ENCODE assay signal across 20 cellular contexts in the genomic region with DNA sequence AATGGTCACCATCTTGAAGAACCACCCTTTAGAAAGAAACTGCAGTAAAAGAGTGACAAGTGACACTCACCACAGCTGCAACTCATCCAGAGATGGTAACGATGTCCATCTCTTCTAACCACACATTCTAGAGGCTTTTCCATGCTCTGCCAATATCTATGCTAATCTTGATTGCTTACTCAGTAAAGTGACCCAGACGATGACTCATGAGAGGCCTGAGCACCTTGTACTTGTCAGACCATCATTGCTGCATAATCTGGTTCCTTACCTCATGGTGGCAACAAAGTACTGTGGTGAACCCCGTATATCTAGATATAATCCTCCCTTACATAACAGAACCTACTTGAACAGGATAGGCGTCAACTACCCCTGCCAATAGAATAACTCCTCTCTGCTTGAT.
DNase-seq lines count a peak whose midpoint lies in the region; ATAC-seq, FAIRE-seq and TF ChIP-seq lines count a peak whose summit lies in the region.
"Had no signal": no experiment of that assay in that cellular context is flagged by ENCODE, and none has a peak within 500 bp of the region (broad histone marks: within the 10 kb centered on the region; RNA-seq: fewer than 3 reads in every experiment).

No MANE protein-coding gene starts in this region.

- POLR2A ChIA-PET in K562 (lab: Yijun Ruan, JAX) = interaction anchor here (0.7 kb wide), 1 partner anchor 46 kb away, joined by 3 read pairs; no protein-coding TSS in a partner anchor
- POLR2A ChIA-PET in activated CD8-positive, alpha-beta T cell treated with anti-CD3 and anti-CD28 coated beads for 36 hours (lab: Charles Lee) = no interaction called here

- no peak overlapping the region for H3K9ac ChIP-seq in K562 (ENCODE audit: insufficient read depth in 1 of 2, low read depth in 2 of 2, low read length in 2 of 2)

- CTCF ChIA-PET in K562 (lab: Yijun Ruan, JAX; ENCODE audit: low intra/inter-chr PET ratio) = interaction anchor here (0.6 to 0.7 kb wide), 2 partner anchors 181 to 642 kb away, joined by 4 to 5 read pairs; no protein-coding TSS in a partner anchor
- CTCF ChIA-PET in activated CD8-positive, alpha-beta T cell treated with anti-CD3 and anti-CD28 coated beads for 36 hours (lab: Charles Lee) = interaction anchor here (4.3 kb wide), 1 partner anchor 8 kb away, joined by 17 read pairs; no protein-coding TSS in a partner anchor

- H4K20me1 ChIP-seq in K562 (replicated peaks; ENCODE audit: control insufficient read depth, insufficient read depth, low read length) = no peaks in the 10 kb centered on the region

- 0% methylated on average over 4 of the region's 4 CpGs for WGBS in K562 (ENCODE audit: insufficient coverage, low coverage, missing lambda C conversion rate)

- no peak overlapping the region for H3K27ac Mint-ChIP-seq in activated CD8-positive, alpha-beta T cell treated with anti-CD3 and anti-CD28 coated beads for 36 hours
- H3K27ac Mint-ChIP-seq: activated T-helper 1 cell treated with anti-CD3 and anti-CD28 coated beads, Interleukin-12 subunit alpha, Interleukin-12 subunit beta, Interleukin-2, Interleukin-4 antibody, amounts not matched to agents 30 ng/mL and 10 ng/mL and 1 ng/mL, durations not matched to agents 14 hours and 24 hours and 36 hours; CD14-positive monocyte; stimulated activated effector memory CD8-positive, alpha-beta T cell treated with anti-CD3 and anti-CD28 coated beads, Interleukin-12 subunit alpha, Interleukin-12 subunit beta, amount 100 ng/mL, for 72 hours; T-helper 2 cell treated with Interferon-gamma antibody and Interleukin-4, amounts not matched to agents 5 μg/mL and 100 μg/mL, for 36 hours had no signal

- no peak overlapping the region for H3K4me3 Mint-ChIP-seq in activated CD8-positive, alpha-beta T cell treated with anti-CD3 and anti-CD28 coated beads for 36 hours
- H3K4me3 Mint-ChIP-seq: activated T-helper 1 cell treated with anti-CD3 and anti-CD28 coated beads, Interleukin-12 subunit alpha, Interleukin-12 subunit beta, Interleukin-2, Interleukin-4 antibody, amounts not matched to agents 30 ng/mL and 10 ng/mL and 1 ng/mL, durations not matched to agents 14 hours and 24 hours and 36 hours; CD14-positive monocyte; stimulated activated effector memory CD8-positive, alpha-beta T cell treated with anti-CD3 and anti-CD28 coated beads, Interleukin-12 subunit alpha, Interleukin-12 subunit beta, amount 100 ng/mL, for 72 hours; T-helper 2 cell treated with Interferon-gamma antibody and Interleukin-4, amounts not matched to agents 5 μg/mL and 100 μg/mL, for 36 hours had no signal

- TF ChIP-seq CTCF in NB4 (IDR thresholded peaks at IDR 0.05; ENCODE audit: low read depth, low read length) = no peak
- no peak for TF ChIP-seq CTCF in K562 (IDR thresholded peaks at IDR 0.05 in 2 of 3, conservative IDR thresholded peaks at IDR 0.05 in 1 of 3; ENCODE audit: insufficient read depth in 2 of 3, low read depth in 1 of 3, low read length in 3 of 3)
- TF ChIP-seq CTCF in activated CD8-positive, alpha-beta T cell treated with anti-CD3 and anti-CD28 coated beads for 36 hours (IDR thresholded peaks at IDR 0.05) = no peak

- intact Hi-C loops in K562 (cut with micrococcal nuclease) = no loop called here
- intact Hi-C loops in activated CD8-positive, alpha-beta T cell treated with anti-CD3 and anti-CD28 coated beads for 36 hours (cut with micrococcal nuclease) = no loop called here

- no peaks in the 10 kb centered on the region for H3K79me2 ChIP-seq in K562 (ENCODE audit: control insufficient read depth, insufficient read depth, low read length)

- no peak overlapping the region for H2AFZ ChIP-seq in K562 (ENCODE audit: low read depth, low read length)

- H3K4me1 ChIP-seq in K562 (replicated peaks in 1 of 2; ENCODE audit: control insufficient read depth in 2 of 2, insufficient read depth in 2 of 2, low read length in 2 of 2) = no peaks in the 10 kb centered on the region
- H3K4me1 ChIP-seq: SJCRH30, tibial artery had no signal

- no peaks in the 10 kb centered on the region for H3K36me3 Mint-ChIP-seq in activated CD8-positive, alpha-beta T cell treated with anti-CD3 and anti-CD28 coated beads for 36 hours (ENCODE audit: low read depth)
- H3K36me3 Mint-ChIP-seq: CD14-positive monocyte; stimulated activated effector memory CD8-positive, alpha-beta T cell treated with anti-CD3 and anti-CD28 coated beads, Interleukin-12 subunit alpha, Interleukin-12 subunit beta, amount 100 ng/mL, for 72 hours had no signal

- no peak overlapping the region for H3K4me2 ChIP-seq in K562 (ENCODE audit: insufficient read depth, low read length)

- H3K4me1 Mint-ChIP-seq in activated CD8-positive, alpha-beta T cell treated with anti-CD3 and anti-CD28 coated beads for 36 hours (ENCODE audit: low read depth) = no peaks in the 10 kb centered on the region
- H3K4me1 Mint-ChIP-seq: CD14-positive monocyte; stimulated activated effector memory CD8-positive, alpha-beta T cell treated with anti-CD3 and anti-CD28 coated beads, Interleukin-12 subunit alpha, Interleukin-12 subunit beta, amount 100 ng/mL, for 72 hours had no signal

- H3K4me3 ChIP-seq in NB4 (ENCODE audit: low read depth, low read length) (no peak overlapping the region), K562 (no peak overlapping the region)
- H3K4me3 ChIP-seq: SJCRH30, tibial artery had no signal

- in situ Hi-C loops in K562 (cut with MboI) = no loop called here

- no peak for TF ChIP-seq RAD21 in K562 (CRISPR knock-in tag; conservative IDR thresholded peaks at IDR 0.05 in 1 of 2, IDR thresholded peaks at IDR 0.05 in 1 of 2)

- no TSS peak for BruUV-seq in K562 (replicated peaks; lab: Mats Ljungman, UMichigan)

- DNase-seq in DMS53 (lab: John Stamatoyannopoulos, UW) (peak; percentile 74), NB4 (ENCODE audit: low read depth) (peak; percentile 2), K562 (ENCODE audit: extremely low read depth in 1 of 4, low spot score in 3 of 4) (peak in 1 of 4 experiments; percentile 4), kidney glomerular epithelial cell (lab: John Stamatoyannopoulos, UW) (peak; percentile 1), epidermal melanocyte (ENCODE audit: insufficient read length, low spot score) (no peak), NK-92 (lab: John Stamatoyannopoulos, UW; ENCODE audit: unreplicated experiment) (no peak)
- DNase-seq in stimulated activated naive CD8-positive, alpha-beta T cell treated with anti-CD3 and anti-CD28 coated beads, Interleukin-15, Interleukin-2, amounts not matched to agents 100 U/mL and 50 U/mL, for 24 hours = no peak
- no peak for DNase-seq in activated CD8-positive, alpha-beta T cell treated with anti-CD3 and anti-CD28 coated beads for 36 hours
- DNase-seq: activated CD8-positive, alpha-beta memory T cell treated with anti-CD3 and anti-CD28 coated beads for 24 hours; central memory CD4-positive, alpha-beta T cell; DMS79; hippocampal formation; NCI-H187; SJCRH30; tibial artery had no signal

- no peak for TF ChIP-seq EP300 in K562 (IDR thresholded peaks at IDR 0.05; ENCODE audit: low read length)

- no peaks in the 10 kb centered on the region for H3K36me3 ChIP-seq in K562 (ENCODE audit: control insufficient read depth, insufficient read depth, low read length)
- H3K36me3 ChIP-seq: neutrophil, SJCRH30 had no signal

- H3K27me3 Mint-ChIP-seq in activated CD8-positive, alpha-beta T cell treated with anti-CD3 and anti-CD28 coated beads for 36 hours = peaks cover 5% of the 10 kb centered on the region

- FAIRE-seq in K562 (lab: Jason Lieb, UNC) = no peak

- H3K9me3 ChIP-seq in K562 (replicated peaks; ENCODE audit: control insufficient read depth, insufficient read depth, low read depth, low read length) = no peaks in the 10 kb centered on the region
- H3K9me3 ChIP-seq: neutrophil, SJCRH30 had no signal

- H3K27ac ChIP-seq in K562 (ENCODE audit: extremely low read depth, low read depth, low read length) = no peak overlapping the region
- H3K27ac ChIP-seq: neutrophil, SJCRH30, tibial artery had no signal

- peaks cover 0 to 17% of the 10 kb centered on the region in 2 experiments; a peak in 1 of 5 replicates for H3K27me3 ChIP-seq in K562 (ENCODE audit: control insufficient read depth in 2 of 2, insufficient read depth in 2 of 2, low read length in 2 of 2)
- H3K27me3 ChIP-seq: SJCRH30 had no signal

- no peaks in the 10 kb centered on the region for H3K9me1 ChIP-seq in K562 (ENCODE audit: control insufficient read depth, insufficient read depth, low read length)

- no peak; the same call in 2 of the 3 replicates for ATAC-seq in K562
- ATAC-seq in stimulated activated naive CD8-positive, alpha-beta T cell treated with anti-CD3 and anti-CD28 coated beads, Interleukin-15, Interleukin-2, amounts not matched to agents 100 U/mL and 50 U/mL, for 24 hours = no peak
- ATAC-seq in activated CD8-positive, alpha-beta T cell treated with anti-CD3 and anti-CD28 coated beads for 36 hours = no peak
- ATAC-seq: stimulated activated effector memory CD8-positive, alpha-beta T cell treated with anti-CD3 and anti-CD28 coated beads, Interleukin-12 subunit alpha, Interleukin-12 subunit beta, amount 100 ng/mL, for 72 hours had no signal

- H3K9me3 Mint-ChIP-seq in activated CD8-positive, alpha-beta T cell treated with anti-CD3 and anti-CD28 coated beads for 36 hours = no peaks in the 10 kb centered on the region
- H3K9me3 Mint-ChIP-seq: activated T-helper 1 cell treated with anti-CD3 and anti-CD28 coated beads, Interleukin-12 subunit alpha, Interleukin-12 subunit beta, Interleukin-2, Interleukin-4 antibody, amounts not matched to agents 30 ng/mL and 10 ng/mL and 1 ng/mL, durations not matched to agents 14 hours and 24 hours and 36 hours; T-helper 2 cell treated with Interferon-gamma antibody and Interleukin-4, amounts not matched to agents 5 μg/mL and 100 μg/mL, for 36 hours had no signal

- TF ChIP-seq POLR2A in NB4 (IDR thresholded peaks at IDR 0.05; ENCODE audit: extremely low read depth, insufficient read length) (no peak), K562 (conservative IDR thresholded peaks at IDR 0.05) (no peak)

TF ChIP-seq in K562, 482 proteins besides CTCF, POLR2A, EP300 and RAD21 (continues in another document):
- TF ChIP-seq, protein P1, sequence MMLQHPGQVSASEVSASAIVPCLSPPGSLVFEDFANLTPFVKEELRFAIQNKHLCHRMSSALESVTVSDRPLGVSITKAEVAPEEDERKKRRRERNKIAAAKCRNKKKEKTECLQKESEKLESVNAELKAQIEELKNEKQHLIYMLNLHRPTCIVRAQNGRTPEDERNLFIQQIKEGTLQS (IDR thresholded peaks at IDR 0.05) = peak; percentile 57
- TF ChIP-seq, protein P1 (CRISPR knock-in tag; conservative IDR thresholded peaks at IDR 0.05) = no peak
- no peak for TF ChIP-seq ZNF444 (CRISPR knock-in tag; IDR thresholded peaks at IDR 0.05)

Comparison
In these comparisons a context has a peak if more than half of its experiments do, and no peak if none do; other contexts are left out.
1. DNase-seq: peak in DMS53 (single experiment), NB4 (single experiment) and kidney glomerular epithelial cell (single experiment); none in epidermal melanocyte (single experiment), stimulated activated naive CD8-positive, alpha-beta T cell treated with anti-CD3 and anti-CD28 coated beads, Interleukin-15, Interleukin-2, amounts not matched to agents 100 U/mL and 50 U/mL, for 24 hours (single experiment), activated CD8-positive, alpha-beta T cell treated with anti-CD3 and anti-CD28 coated beads for 36 hours (single experiment) and NK-92 (single experiment).